Comparison of ENCODE assay signal across 10 cellular contexts in genomic region chr9:133892193-133892920, GRCh38.
A peak's percentile ranks its signal among the peaks of the same experiment; 100 is the strongest.
DNase-seq lines count a peak whose midpoint lies in the region; ATAC-seq and TF ChIP-seq lines count a peak whose summit lies in the region.
"Had no signal": no experiment of that assay in that cellular context is flagged by ENCODE, and none has a peak within 500 bp of the region (broad histone marks: within the 10 kb centered on the region; RNA-seq: fewer than 3 reads in every experiment).

No MANE protein-coding gene starts in this region.

- H3K9me3 Mint-ChIP-seq in Calu3 (ENCODE audit: low read depth, unreplicated experiment) = no peaks in the 10 kb centered on the region
- no peaks in the 10 kb centered on the region for H3K9me3 Mint-ChIP-seq in mesothelial cell of epicardium

- H3K27me3 Mint-ChIP-seq in Calu3 (ENCODE audit: unreplicated experiment) (no peaks in the 10 kb centered on the region), mesothelial cell of epicardium (ENCODE audit: low read depth) (no peaks in the 10 kb centered on the region)

- H3K36me3 Mint-ChIP-seq in Calu3 (ENCODE audit: insufficient read depth, unreplicated experiment) (peaks cover 9% of the 10 kb centered on the region), mesothelial cell of epicardium (peaks cover 9% of the 10 kb centered on the region)

- POLR2A ChIA-PET in HEK293T (lab: Yijun Ruan, JAX) = no interaction called here

- TF ChIP-seq CTCF in Calu3 (IDR thresholded peaks at IDR 0.05; ENCODE audit: unreplicated experiment) = no peak
- TF ChIP-seq CTCF in mesothelial cell of epicardium (IDR thresholded peaks at IDR 0.05; ENCODE audit: unreplicated experiment) = no peak
- TF ChIP-seq CTCF in GM20000 (IDR thresholded peaks at IDR 0.05; ENCODE audit: extremely low read depth, missing control alignments) = no peak

- H3K4me3 Mint-ChIP-seq in Calu3 (ENCODE audit: low read depth, unreplicated experiment) (no peak overlapping the region), mesothelial cell of epicardium (no peak overlapping the region)

- no peak for ATAC-seq in GM21381 (IDR thresholded peaks at IDR 0.05; ENCODE audit: unreplicated experiment)
- ATAC-seq: lower lobe of right lung had no signal

- H3K4me1 Mint-ChIP-seq in Calu3 (ENCODE audit: low read depth, unreplicated experiment) (peaks cover 21% of the 10 kb centered on the region), mesothelial cell of epicardium (peaks cover 42% of the 10 kb centered on the region)

- DNase-seq in Calu3 (peak; percentile 17), NCI-H2081 (lab: John Stamatoyannopoulos, UW) (peak; percentile 89 to 96), SHP77 (lab: John Stamatoyannopoulos, UW) (peak; percentile 80), mesothelial cell of epicardium (ENCODE audit: low spot score in 2 of 2, unreplicated experiment in 2 of 2) (no peak), GM20000 (ENCODE audit: low spot score) (no peak), HEK293T (ENCODE audit: extremely low spot score) (no peak), cortex of kidney (lab: John Stamatoyannopoulos, UW) (no peak)
- DNase-seq: lower lobe of right lung, T1000 had no signal

- CTCF ChIA-PET in Calu3 (lab: Charles Lee) = no interaction called here
- CTCF ChIA-PET in HEK293T (lab: Yijun Ruan, JAX) = no interaction called here

- intact Hi-C loops in Calu3 (cut with micrococcal nuclease; ENCODE audit: unreplicated experiment) = no loop called here

- no TSS peak for BruUV-seq in Calu3 (replicated peaks; lab: Mats Ljungman, UMichigan)

- no peak overlapping the region for H3K27ac Mint-ChIP-seq in Calu3 (ENCODE audit: unreplicated experiment)
- H3K27ac Mint-ChIP-seq in mesothelial cell of epicardium = peak overlapping the region; percentile 81

TF ChIP-seq in HEK293T, 16 proteins besides CTCF, POLR2A, EP300 and RAD21:
- TF ChIP-seq SP1 (IDR thresholded peaks at IDR 0.05) = no peak
- TF ChIP-seq ELF4 (IDR thresholded peaks at IDR 0.05) = no peak
- TF ChIP-seq L3MBTL2 (conservative IDR thresholded peaks at IDR 0.05) = no peak
- TF ChIP-seq FOXM1 (IDR thresholded peaks at IDR 0.05; ENCODE audit: borderline replicate concordance) = no peak
- no peak for TF ChIP-seq HDGF (IDR thresholded peaks at IDR 0.05; ENCODE audit: borderline replicate concordance)
- TF ChIP-seq FOXK2 (IDR thresholded peaks at IDR 0.05) = no peak
- TF ChIP-seq NFRKB (IDR thresholded peaks at IDR 0.05) = no peak
- no peak for TF ChIP-seq ARNT (IDR thresholded peaks at IDR 0.05)
- no peak for TF ChIP-seq PKNOX1 (IDR thresholded peaks at IDR 0.05)
- TF ChIP-seq ZNF384 (IDR thresholded peaks at IDR 0.05) = no peak
- TF ChIP-seq CTBP1 (IDR thresholded peaks at IDR 0.05; ENCODE audit: borderline replicate concordance) = no peak
- no peak for TF ChIP-seq SUZ12 (IDR thresholded peaks at IDR 0.05)
- TF ChIP-seq LEF1 (IDR thresholded peaks at IDR 0.05; ENCODE audit: borderline replicate concordance) = no peak
- no peak for TF ChIP-seq TARDBP (IDR thresholded peaks at IDR 0.05)
- no peak for TF ChIP-seq FOXA1 (IDR thresholded peaks at IDR 0.05)
- TF ChIP-seq BHLHE40 (IDR thresholded peaks at IDR 0.05; ENCODE audit: borderline replicate concordance) = no peak

Comparison
In these comparisons a context has a peak if more than half of its experiments do, and no peak if none do; other contexts are left out.
1. DNase-seq: peak in Calu3 (single experiment), NCI-H2081 (2 of 2) and SHP77 (2 of 2); none in mesothelial cell of epicardium (0 of 2), GM20000 (single experiment), HEK293T (single experiment) and cortex of kidney (single experiment).